21 cellular contexts compared by ENCODE assay signal in genomic region chr1:58434181-58434580, GRCh38.
"Had no signal": no experiment of that assay in that cellular context is flagged by ENCODE, and none has a peak within 500 bp of the region (broad histone marks: within the 10 kb centered on the region; RNA-seq: fewer than 3 reads in every experiment).

No MANE protein-coding gene starts in this region.

- H3K27me3 ChIP-seq: ovary, right atrium auricular region, right lobe of liver, tibial nerve, uterus had no signal

- H3K36me3 ChIP-seq: left ventricle myocardium inferior, ovary, right atrium auricular region, right lobe of liver, uterus had no signal

- H3K27ac ChIP-seq: left ventricle myocardium inferior, ovary, right atrium auricular region, right lobe of liver, tibial nerve, uterus had no signal

- H3K4me3 ChIP-seq: left ventricle myocardium inferior, lung, mucosa of descending colon, ovary, right atrium auricular region, right lobe of liver, smooth muscle cell, tibial nerve, uterus had no signal

- ATAC-seq: mucosa of descending colon; naive thymus-derived CD4-positive, alpha-beta T cell; natural killer cell treated with Interleukin-12 subunit alpha and Interleukin-12 subunit beta and Interleukin-15 and Interleukin-18, amount 100 ng/mL, for 72 hours; stimulated activated memory B cell treated with anti-CD40 and anti-IgM and Interleukin-4, amounts not matched to agents 10 μg/mL and 1 μg/mL and 100 μg/mL, for 72 hours; stimulated activated naive CD8-positive, alpha-beta T cell treated with anti-CD3 and anti-CD28 coated beads, Interleukin-15, amount 100 ng/mL, for 72 hours had no signal

- H3K4me2 ChIP-seq: smooth muscle cell had no signal

- H3K4me1 ChIP-seq: tibial nerve, uterus had no signal

- H3K9me3 ChIP-seq: left ventricle myocardium inferior, mucosa of descending colon, ovary, right atrium auricular region, right lobe of liver, uterus had no signal

- DNase-seq: islet precursor cell; left ventricle myocardium inferior; midbrain; mucosa of descending colon; naive thymus-derived CD4-positive, alpha-beta T cell; ovary; right lobe of liver; stimulated activated CD4-positive, alpha-beta T cell treated with anti-CD3 and anti-CD28 coated beads, Interleukin-1b, Interleukin-23, amount 100 ng/mL, for 48 hours; stimulated activated CD4-positive, alpha-beta T cell treated with anti-CD3 and anti-CD28 coated beads, Interleukin-2, amount 100 ng/mL, for 48 hours; stimulated activated CD4-positive, alpha-beta T cell treated with anti-CD3 and anti-CD28 coated beads, Interleukin-4, amount 100 ng/mL, for 4 hours; stimulated activated CD8-positive, alpha-beta memory T cell treated with anti-CD3 and anti-CD28 coated beads, Interleukin-4, amount 100 ng/mL, for 48 hours; stimulated activated naive CD4-positive, alpha-beta T cell treated with Interleukin-2 at 50 U/mL for 16 hours; stimulated activated naive CD8-positive, alpha-beta T cell treated with anti-CD3 and anti-CD28 coated beads, Interleukin-15, amount 100 ng/mL, for 72 hours; substantia nigra; uterus had no signal
